ENCODE assay signal across 3 cellular contexts in the genomic region with DNA sequence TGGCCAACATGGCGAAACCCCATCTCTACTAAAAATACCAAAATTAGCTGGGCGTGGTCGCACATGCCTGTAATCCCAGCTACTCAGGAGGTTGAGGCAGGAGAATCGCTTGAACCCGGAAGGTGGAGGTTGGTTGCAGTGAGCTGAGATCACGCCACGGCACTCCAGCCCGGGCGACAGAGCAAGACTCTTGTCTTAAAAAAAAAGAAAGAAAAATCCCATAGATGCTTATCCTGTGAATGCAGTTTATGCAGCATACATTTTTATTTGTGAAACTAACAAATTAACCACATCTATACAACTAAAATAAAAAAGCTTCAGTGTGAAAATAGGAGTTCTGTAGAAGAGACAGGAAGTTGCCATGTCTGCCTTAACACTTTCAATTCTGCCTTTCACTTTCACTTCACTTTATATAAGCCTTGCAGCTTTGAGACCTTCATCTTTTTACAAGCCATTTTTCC.
TF ChIP-seq lines count a peak whose summit lies in the region.

No MANE protein-coding gene starts in this region.

TF ChIP-seq in liver, 16 proteins besides CTCF, POLR2A, EP300 and RAD21:
- TF ChIP-seq YY1 (IDR thresholded peaks at IDR 0.05) (peak; percentile 45), EGR1 (IDR thresholded peaks at IDR 0.05; ENCODE audit: low read depth in 2 of 2) (no peak), FOXA2 (IDR thresholded peaks at IDR 0.05) (no peak), HNF4G (IDR thresholded peaks at IDR 0.05) (no peak), SP1 (IDR thresholded peaks at IDR 0.05) (no peak)
- TF ChIP-seq, protein P1, sequence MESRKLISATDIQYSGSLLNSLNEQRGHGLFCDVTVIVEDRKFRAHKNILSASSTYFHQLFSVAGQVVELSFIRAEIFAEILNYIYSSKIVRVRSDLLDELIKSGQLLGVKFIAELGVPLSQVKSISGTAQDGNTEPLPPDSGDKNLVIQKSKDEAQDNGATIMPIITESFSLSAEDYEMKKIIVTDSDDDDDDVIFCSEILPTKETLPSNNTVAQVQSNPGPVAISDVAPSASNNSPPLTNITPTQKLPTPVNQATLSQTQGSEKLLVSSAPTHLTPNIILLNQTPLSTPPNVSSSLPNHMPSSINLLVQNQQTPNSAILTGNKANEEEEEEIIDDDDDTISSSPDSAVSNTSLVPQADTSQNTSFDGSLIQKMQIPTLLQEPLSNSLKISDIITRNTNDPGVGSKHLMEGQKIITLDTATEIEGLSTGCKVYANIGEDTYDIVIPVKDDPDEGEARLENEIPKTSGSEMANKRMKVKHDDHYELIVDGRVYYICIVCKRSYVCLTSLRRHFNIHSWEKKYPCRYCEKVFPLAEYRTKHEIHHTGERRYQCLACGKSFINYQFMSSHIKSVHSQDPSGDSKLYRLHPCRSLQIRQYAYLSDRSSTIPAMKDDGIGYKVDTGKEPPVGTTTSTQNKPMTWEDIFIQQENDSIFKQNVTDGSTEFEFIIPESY (IDR thresholded peaks at IDR 0.05): no peak

TF ChIP-seq in HepG2, 621 proteins besides CTCF, POLR2A, EP300 and RAD21:
- TF ChIP-seq TAF1 (CRISPR knock-in tag; IDR thresholded peaks at IDR 0.05): no peak
- TF ChIP-seq, protein P2, sequence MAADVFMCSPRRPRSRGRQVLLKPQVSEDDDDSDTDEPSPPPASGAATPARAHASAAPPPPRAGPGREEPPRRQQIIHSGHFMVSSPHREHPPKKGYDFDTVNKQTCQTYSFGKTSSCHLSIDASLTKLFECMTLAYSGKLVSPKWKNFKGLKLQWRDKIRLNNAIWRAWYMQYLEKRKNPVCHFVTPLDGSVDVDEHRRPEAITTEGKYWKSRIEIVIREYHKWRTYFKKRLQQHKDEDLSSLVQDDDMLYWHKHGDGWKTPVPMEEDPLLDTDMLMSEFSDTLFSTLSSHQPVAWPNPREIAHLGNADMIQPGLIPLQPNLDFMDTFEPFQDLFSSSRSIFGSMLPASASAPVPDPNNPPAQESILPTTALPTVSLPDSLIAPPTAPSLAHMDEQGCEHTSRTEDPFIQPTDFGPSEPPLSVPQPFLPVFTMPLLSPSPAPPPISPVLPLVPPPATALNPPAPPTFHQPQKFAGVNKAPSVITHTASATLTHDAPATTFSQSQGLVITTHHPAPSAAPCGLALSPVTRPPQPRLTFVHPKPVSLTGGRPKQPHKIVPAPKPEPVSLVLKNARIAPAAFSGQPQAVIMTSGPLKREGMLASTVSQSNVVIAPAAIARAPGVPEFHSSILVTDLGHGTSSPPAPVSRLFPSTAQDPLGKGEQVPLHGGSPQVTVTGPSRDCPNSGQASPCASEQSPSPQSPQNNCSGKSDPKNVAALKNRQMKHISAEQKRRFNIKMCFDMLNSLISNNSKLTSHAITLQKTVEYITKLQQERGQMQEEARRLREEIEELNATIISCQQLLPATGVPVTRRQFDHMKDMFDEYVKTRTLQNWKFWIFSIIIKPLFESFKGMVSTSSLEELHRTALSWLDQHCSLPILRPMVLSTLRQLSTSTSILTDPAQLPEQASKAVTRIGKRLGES (CRISPR knock-in tag; IDR thresholded peaks at IDR 0.05; ENCODE audit: borderline replicate concordance): no peak
- TF ChIP-seq ARNTL (CRISPR knock-in tag; IDR thresholded peaks at IDR 0.05): no peak
- no peak for TF ChIP-seq ZNF577 (CRISPR knock-in tag; IDR thresholded peaks at IDR 0.05; ENCODE audit: borderline replicate concordance, low read depth)
- TF ChIP-seq, protein P3, sequence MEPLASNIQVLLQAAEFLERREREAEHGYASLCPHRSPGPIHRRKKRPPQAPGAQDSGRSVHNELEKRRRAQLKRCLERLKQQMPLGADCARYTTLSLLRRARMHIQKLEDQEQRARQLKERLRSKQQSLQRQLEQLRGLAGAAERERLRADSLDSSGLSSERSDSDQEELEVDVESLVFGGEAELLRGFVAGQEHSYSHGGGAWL (CRISPR knock-in tag; IDR thresholded peaks at IDR 0.05): no peak

TF ChIP-seq in endothelial cell of umbilical vein, 7 proteins besides CTCF, POLR2A, EP300 and RAD21:
- TF ChIP-seq MYC (IDR thresholded peaks at IDR 0.05; ENCODE audit: low read depth, low read length) (no peak), EZH2 (IDR thresholded peaks at IDR 0.05; ENCODE audit: borderline replicate concordance, low read depth, low read length, severe bottlenecking) (no peak), GATA2 (IDR thresholded peaks at IDR 0.05; ENCODE audit: insufficient read depth, insufficient read length, low read depth, low read length) (no peak), FOS (IDR thresholded peaks at IDR 0.05; ENCODE audit: borderline replicate concordance, insufficient read depth, low read length) (no peak), POLR2AphosphoS5 (IDR thresholded peaks at IDR 0.05; ENCODE audit: insufficient read depth, low read depth, low read length) (no peak), JUN (IDR thresholded peaks at IDR 0.05; ENCODE audit: borderline replicate concordance, insufficient read depth, insufficient read length, low read depth) (no peak)
- TF ChIP-seq, protein P4, sequence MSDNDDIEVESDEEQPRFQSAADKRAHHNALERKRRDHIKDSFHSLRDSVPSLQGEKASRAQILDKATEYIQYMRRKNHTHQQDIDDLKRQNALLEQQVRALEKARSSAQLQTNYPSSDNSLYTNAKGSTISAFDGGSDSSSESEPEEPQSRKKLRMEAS (IDR thresholded peaks at IDR 0.05; ENCODE audit: insufficient read depth, insufficient read length): no peak
